Comparison of ENCODE assay signal across 10 cellular contexts in genomic region chr1:165645654-165646366, GRCh38. TPM values are rescaled to one million over a fixed set of nuclear protein-coding genes. Genes with fewer than 3 reads are reported as not detected.
DNase-seq lines count a peak whose midpoint lies in the region; ATAC-seq and TF ChIP-seq lines count a peak whose summit lies in the region.
"Had no signal": no experiment of that assay in that cellular context is flagged by ENCODE, and none has a peak within 500 bp of the region (broad histone marks: within the 10 kb centered on the region; RNA-seq: fewer than 3 reads in every experiment).

No MANE protein-coding gene starts in this region.

- no peaks in the 10 kb centered on the region for H3K27me3 Mint-ChIP-seq in CD4-positive, alpha-beta T cell

- no peak overlapping the region for H3K4me3 ChIP-seq in heart right ventricle

- peaks cover 0 to 44% (median 7%) of the 10 kb centered on the region in 9 donors for H3K36me3 ChIP-seq in heart right ventricle

- H3K36me3 Mint-ChIP-seq in CD4-positive, alpha-beta T cell (ENCODE audit: low read depth) = peaks cover 14% of the 10 kb centered on the region
- H3K36me3 Mint-ChIP-seq: activated naive CD4-positive, alpha-beta T cell treated with anti-CD3 and anti-CD28 coated beads, Interleukin-2, amount 50 U/mL, for 72 hours had no signal

- POLR2A ChIA-PET in CD4-positive, alpha-beta T cell (lab: Charles Lee) = interaction anchor here (0.8 to 1.1 kb wide), 4 partner anchors 8 to 52 kb away, joined by 3 to 5 read pairs (median 4); partner anchors contain the start of genes ALDH9A1 and MGST3

- H3K4me1 Mint-ChIP-seq in CD4-positive, alpha-beta T cell (ENCODE audit: low read depth) = peaks cover 33% of the 10 kb centered on the region

- H3K27ac Mint-ChIP-seq in CD4-positive, alpha-beta T cell = peak overlapping the region; percentile 7
- H3K27ac Mint-ChIP-seq: activated naive CD4-positive, alpha-beta T cell treated with anti-CD3 and anti-CD28 coated beads, Interleukin-2, amount 50 U/mL, for 72 hours had no signal

- intact Hi-C loops in CD4-positive, alpha-beta T cell (cut with DNase I, micrococcal nuclease) = no loop called here
- intact Hi-C loops in heart right ventricle (cut with DNase I) = no loop called here

- H3K4me1 ChIP-seq in heart right ventricle = peaks cover 0 to 97% (median 75%) of the 10 kb centered on the region in 9 donors

- TF ChIP-seq CTCF in CD4-positive, alpha-beta T cell (IDR thresholded peaks at IDR 0.05) = no peak
- TF ChIP-seq CTCF in heart right ventricle (IDR thresholded peaks at IDR 0.05) = no peak

- no peaks in the 10 kb centered on the region for H3K9me3 ChIP-seq in CD4-positive, alpha-beta T cell (ENCODE audit: control insufficient read depth, low read length)
- no peaks in the 10 kb centered on the region for H3K9me3 ChIP-seq in heart right ventricle

- DNase-seq in CD4-positive, alpha-beta T cell = peak in 3 of 10 experiments; percentile 5 to 9 (median 6)
- peak; percentile 90 for DNase-seq in OCI-M1 (lab: John Stamatoyannopoulos, UW)
- no peak for DNase-seq in heart right ventricle
- no peak for DNase-seq in HK-2 (ENCODE audit: unreplicated experiment)
- DNase-seq in T1000 (lab: John Stamatoyannopoulos, UW) = no peak

- H3K4me3 Mint-ChIP-seq in CD4-positive, alpha-beta T cell = no peak overlapping the region

- H3K27ac ChIP-seq in CD4-positive, alpha-beta T cell (ENCODE audit: low read depth, low read length) = no peak overlapping the region
- H3K27ac ChIP-seq in heart right ventricle = peak overlapping the region in 2 of 10 donors; percentile 23 to 46

- H3K27me3 ChIP-seq in CD4-positive, alpha-beta T cell (ENCODE audit: control insufficient read depth, insufficient read depth, low read length) = no peaks in the 10 kb centered on the region
- no peaks in the 10 kb centered on the region for H3K27me3 ChIP-seq in heart right ventricle

- WGBS in heart right ventricle, 2 donors = 52 to 58% methylated on average over 8 of the region's 8 CpGs

- peak; percentile 80 for ATAC-seq in CD4-positive, alpha-beta T cell (ENCODE audit: poor library complexity)
- ATAC-seq in GM19438 (IDR thresholded peaks at IDR 0.05; ENCODE audit: low read depth, unreplicated experiment) (peak; percentile 46), heart right ventricle (peak in 7 of 8 donors; percentile 23 to 79 (median 49)), HG02623 (IDR thresholded peaks at IDR 0.05; ENCODE audit: unreplicated experiment) (no peak), GM21528 (IDR thresholded peaks at IDR 0.05; ENCODE audit: low FRiP score, unreplicated experiment) (no peak)
- ATAC-seq: Panc1 had no signal

- CTCF ChIA-PET in CD4-positive, alpha-beta T cell (lab: Charles Lee) = interaction anchor here (1.3 kb wide), 1 partner anchor 52 kb away, joined by 7 read pairs; the partner anchor contains the start of gene ALDH9A1

- no peaks in the 10 kb centered on the region for H3K9me3 Mint-ChIP-seq in CD4-positive, alpha-beta T cell
- H3K9me3 Mint-ChIP-seq: activated naive CD4-positive, alpha-beta T cell treated with anti-CD3 and anti-CD28 coated beads, Interleukin-2, amount 50 U/mL, for 72 hours had no signal

RNA-seq across cellular contexts. Expression of gene MGST3, which starts 14.8 kb away (rescaled TPM):
- 10 to 100 TPM; 22.0 to 23.5 TPM for total RNA-seq in CD4-positive, alpha-beta T cell
- total RNA-seq in heart right ventricle = 1,000 to 10,000 TPM in 1 of 10 donors, 100 to 1,000 TPM in 9; 545 to 1,002 (median 844) TPM
- polyA plus RNA-seq in heart right ventricle = 100 to 1,000 TPM; 425 to 837 TPM

RNA-seq across cellular contexts. Expression of gene ALDH9A1, which starts 52.6 kb away (rescaled TPM):
- 10 to 100 TPM; 33.9 to 35.5 TPM for total RNA-seq in CD4-positive, alpha-beta T cell
- 10 to 100 TPM; 47.3 to 75.3 (median 66.2) TPM for total RNA-seq in heart right ventricle
- polyA plus RNA-seq in heart right ventricle = 10 to 100 TPM; 13.8 to 35.8 TPM

Comparison
In these comparisons a context has a peak if more than half of its experiments do, and no peak if none do; other contexts are left out.
1. ATAC-seq: peak in CD4-positive, alpha-beta T cell (single experiment), GM19438 (single experiment) and heart right ventricle (7 of 8); none in HG02623 (single experiment) and GM21528 (single experiment).
2. RNA of gene MGST3, which starts 14.8 kb away (total RNA-seq): 545 to 1,002 TPM in heart right ventricle; 22.0 to 23.5 TPM in CD4-positive, alpha-beta T cell; every median in the first group is over 10 times any median in the second.